In genomic region chr6:89080281-89081128, GRCh38 we compare ENCODE assay signal across 1 cellular context.
TF ChIP-seq lines count a peak whose summit lies in the region.

TSS of gene PNRC1 (plus strand) at chr6:89080751. CDS start at chr6:89080895, 144 bp downstream.

TF ChIP-seq in HEK293, 187 proteins besides CTCF, POLR2A, EP300 and RAD21 (continued from another document and continues in another):
- TF ChIP-seq ZFP37 (tag by site-specific recombination; IDR thresholded peaks at IDR 0.05) (peak; percentile 86; the same call in 1 of the 2 replicates), ZBTB7A (tag by site-specific recombination; IDR thresholded peaks at IDR 0.05; ENCODE audit: low read depth) (peak; percentile 49; the same call in 1 of the 2 replicates), KLF10 (tag by site-specific recombination; IDR thresholded peaks at IDR 0.05) (peak; percentile 91), ZNF311 (tag by site-specific recombination; IDR thresholded peaks at IDR 0.05; ENCODE audit: borderline replicate concordance) (no peak), ZBTB48 (tag by site-specific recombination; IDR thresholded peaks at IDR 0.05) (peak; percentile 53; the same call in 1 of the 2 replicates), KLF7 (tag by site-specific recombination; IDR thresholded peaks at IDR 0.05; ENCODE audit: borderline replicate concordance) (peak; percentile 68; the same call in 1 of the 2 replicates), ZNF266 (tag by site-specific recombination; IDR thresholded peaks at IDR 0.05; ENCODE audit: low read depth) (no peak), GLI4 (tag by site-specific recombination; IDR thresholded peaks at IDR 0.05) (peak; percentile 56), ZNF433 (tag by site-specific recombination; IDR thresholded peaks at IDR 0.05; ENCODE audit: low read depth) (no peak), ZNF623 (tag by site-specific recombination; IDR thresholded peaks at IDR 0.05) (no peak; the same call in 1 of the 2 replicates), ZBTB10 (tag by site-specific recombination; IDR thresholded peaks at IDR 0.05) (peak; percentile 54; the same call in 1 of the 2 replicates), ZIC2 (tag by site-specific recombination; IDR thresholded peaks at IDR 0.05) (peak; percentile 26), SALL2 (tag by site-specific recombination; IDR thresholded peaks at IDR 0.05; ENCODE audit: borderline replicate concordance) (no peak), ZNF544 (tag by site-specific recombination; IDR thresholded peaks at IDR 0.05) (no peak), ZNF175 (tag by site-specific recombination; IDR thresholded peaks at IDR 0.05) (no peak), ZNF121 (tag by site-specific recombination; IDR thresholded peaks at IDR 0.05) (peak; percentile 25; the same call in 1 of the 2 replicates), EGR2 (tag by site-specific recombination; IDR thresholded peaks at IDR 0.05; ENCODE audit: low read depth) (peak; percentile 78), ZNF394 (tag by site-specific recombination; IDR thresholded peaks at IDR 0.05; ENCODE audit: borderline replicate concordance) (peak; percentile 77), ZNF350 (tag by site-specific recombination; IDR thresholded peaks at IDR 0.05) (no peak), ZNF341 (tag by site-specific recombination; IDR thresholded peaks at IDR 0.05; ENCODE audit: low read depth) (peak; percentile 93), ZNF660 (tag by site-specific recombination; IDR thresholded peaks at IDR 0.05) (peak; percentile 14; the same call in 1 of the 2 replicates), ZNF366 (tag by site-specific recombination; conservative IDR thresholded peaks at IDR 0.05) (peak; percentile 82), GLIS2 (tag by site-specific recombination; IDR thresholded peaks at IDR 0.05) (peak; percentile 88), ZNF776 (tag by site-specific recombination; IDR thresholded peaks at IDR 0.05; ENCODE audit: borderline replicate concordance) (no peak), KLF9 (tag by site-specific recombination; IDR thresholded peaks at IDR 0.05; ENCODE audit: low read depth) (peak; percentile 85), PRDM1 (tag by site-specific recombination; IDR thresholded peaks at IDR 0.05) (peak; percentile 72), ATF2 (tag by site-specific recombination; IDR thresholded peaks at IDR 0.05; ENCODE audit: low read depth) (no peak), ZNF37A (tag by site-specific recombination; IDR thresholded peaks at IDR 0.05) (peak; percentile 85), ZNF324 (tag by site-specific recombination; IDR thresholded peaks at IDR 0.05) (no peak), ZNF677 (tag by site-specific recombination; IDR thresholded peaks at IDR 0.05) (no peak), ZNF391 (tag by site-specific recombination; IDR thresholded peaks at IDR 0.05; ENCODE audit: borderline replicate concordance, low read depth) (peak; percentile 89; the same call in 1 of the 2 replicates), GLIS1 (tag by site-specific recombination; IDR thresholded peaks at IDR 0.05) (peak; percentile 32), SCRT2 (tag by site-specific recombination; IDR thresholded peaks at IDR 0.05) (peak; percentile 97), KLF16 (tag by site-specific recombination; IDR thresholded peaks at IDR 0.05) (peak; percentile 91), ZNF555 (tag by site-specific recombination; conservative IDR thresholded peaks at IDR 0.05) (no peak), ZNF654 (tag by site-specific recombination; IDR thresholded peaks at IDR 0.05; ENCODE audit: low read depth) (no peak), REPIN1 (tag by site-specific recombination; IDR thresholded peaks at IDR 0.05; ENCODE audit: low read depth) (peak; percentile 92), ZNF223 (tag by site-specific recombination; IDR thresholded peaks at IDR 0.05) (no peak), KLF17 (tag by site-specific recombination; IDR thresholded peaks at IDR 0.05) (peak; percentile 47; the same call in 1 of the 2 replicates), ZBTB11 (tag by site-specific recombination; conservative IDR thresholded peaks at IDR 0.05; ENCODE audit: low read depth) (peak; percentile 28; the same call in 1 of the 2 replicates)
- TF ChIP-seq, protein P1, sequence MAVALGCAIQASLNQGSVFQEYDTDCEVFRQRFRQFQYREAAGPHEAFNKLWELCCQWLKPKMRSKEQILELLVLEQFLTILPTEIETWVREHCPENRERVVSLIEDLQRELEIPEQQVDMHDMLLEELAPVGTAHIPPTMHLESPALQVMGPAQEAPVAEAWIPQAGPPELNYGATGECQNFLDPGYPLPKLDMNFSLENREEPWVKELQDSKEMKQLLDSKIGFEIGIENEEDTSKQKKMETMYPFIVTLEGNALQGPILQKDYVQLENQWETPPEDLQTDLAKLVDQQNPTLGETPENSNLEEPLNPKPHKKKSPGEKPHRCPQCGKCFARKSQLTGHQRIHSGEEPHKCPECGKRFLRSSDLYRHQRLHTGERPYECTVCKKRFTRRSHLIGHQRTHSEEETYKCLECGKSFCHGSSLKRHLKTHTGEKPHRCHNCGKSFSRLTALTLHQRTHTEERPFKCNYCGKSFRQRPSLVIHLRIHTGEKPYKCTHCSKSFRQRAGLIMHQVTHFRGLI (tag by site-specific recombination; IDR thresholded peaks at IDR 0.05) = peak; percentile 68; the same call in 1 of the 2 replicates
- TF ChIP-seq, protein P2, sequence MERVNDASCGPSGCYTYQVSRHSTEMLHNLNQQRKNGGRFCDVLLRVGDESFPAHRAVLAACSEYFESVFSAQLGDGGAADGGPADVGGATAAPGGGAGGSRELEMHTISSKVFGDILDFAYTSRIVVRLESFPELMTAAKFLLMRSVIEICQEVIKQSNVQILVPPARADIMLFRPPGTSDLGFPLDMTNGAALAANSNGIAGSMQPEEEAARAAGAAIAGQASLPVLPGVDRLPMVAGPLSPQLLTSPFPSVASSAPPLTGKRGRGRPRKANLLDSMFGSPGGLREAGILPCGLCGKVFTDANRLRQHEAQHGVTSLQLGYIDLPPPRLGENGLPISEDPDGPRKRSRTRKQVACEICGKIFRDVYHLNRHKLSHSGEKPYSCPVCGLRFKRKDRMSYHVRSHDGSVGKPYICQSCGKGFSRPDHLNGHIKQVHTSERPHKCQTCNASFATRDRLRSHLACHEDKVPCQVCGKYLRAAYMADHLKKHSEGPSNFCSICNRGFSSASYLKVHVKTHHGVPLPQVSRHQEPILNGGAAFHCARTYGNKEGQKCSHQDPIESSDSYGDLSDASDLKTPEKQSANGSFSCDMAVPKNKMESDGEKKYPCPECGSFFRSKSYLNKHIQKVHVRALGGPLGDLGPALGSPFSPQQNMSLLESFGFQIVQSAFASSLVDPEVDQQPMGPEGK (tag by site-specific recombination; IDR thresholded peaks at IDR 0.05) = peak; percentile 73
- TF ChIP-seq, protein P3, sequence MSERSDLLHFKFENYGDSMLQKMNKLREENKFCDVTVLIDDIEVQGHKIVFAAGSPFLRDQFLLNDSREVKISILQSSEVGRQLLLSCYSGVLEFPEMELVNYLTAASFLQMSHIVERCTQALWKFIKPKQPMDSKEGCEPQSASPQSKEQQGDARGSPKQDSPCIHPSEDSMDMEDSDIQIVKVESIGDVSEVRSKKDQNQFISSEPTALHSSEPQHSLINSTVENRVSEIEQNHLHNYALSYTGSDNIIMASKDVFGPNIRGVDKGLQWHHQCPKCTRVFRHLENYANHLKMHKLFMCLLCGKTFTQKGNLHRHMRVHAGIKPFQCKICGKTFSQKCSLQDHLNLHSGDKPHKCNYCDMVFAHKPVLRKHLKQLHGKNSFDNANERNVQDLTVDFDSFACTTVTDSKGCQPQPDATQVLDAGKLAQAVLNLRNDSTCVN (tag by site-specific recombination; optimal IDR thresholded peaks at IDR 0.05) = peak; percentile 50
- TF ChIP-seq, protein P4, sequence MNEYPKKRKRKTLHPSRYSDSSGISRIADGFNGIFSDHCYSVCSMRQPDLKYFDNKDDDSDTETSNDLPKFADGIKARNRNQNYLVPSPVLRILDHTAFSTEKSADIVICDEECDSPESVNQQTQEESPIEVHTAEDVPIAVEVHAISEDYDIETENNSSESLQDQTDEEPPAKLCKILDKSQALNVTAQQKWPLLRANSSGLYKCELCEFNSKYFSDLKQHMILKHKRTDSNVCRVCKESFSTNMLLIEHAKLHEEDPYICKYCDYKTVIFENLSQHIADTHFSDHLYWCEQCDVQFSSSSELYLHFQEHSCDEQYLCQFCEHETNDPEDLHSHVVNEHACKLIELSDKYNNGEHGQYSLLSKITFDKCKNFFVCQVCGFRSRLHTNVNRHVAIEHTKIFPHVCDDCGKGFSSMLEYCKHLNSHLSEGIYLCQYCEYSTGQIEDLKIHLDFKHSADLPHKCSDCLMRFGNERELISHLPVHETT (tag by site-specific recombination; IDR thresholded peaks at IDR 0.05) = 0 out of 2 replicates have a peak, but pooled peaks have one; percentile 16
- TF ChIP-seq, protein P5, sequence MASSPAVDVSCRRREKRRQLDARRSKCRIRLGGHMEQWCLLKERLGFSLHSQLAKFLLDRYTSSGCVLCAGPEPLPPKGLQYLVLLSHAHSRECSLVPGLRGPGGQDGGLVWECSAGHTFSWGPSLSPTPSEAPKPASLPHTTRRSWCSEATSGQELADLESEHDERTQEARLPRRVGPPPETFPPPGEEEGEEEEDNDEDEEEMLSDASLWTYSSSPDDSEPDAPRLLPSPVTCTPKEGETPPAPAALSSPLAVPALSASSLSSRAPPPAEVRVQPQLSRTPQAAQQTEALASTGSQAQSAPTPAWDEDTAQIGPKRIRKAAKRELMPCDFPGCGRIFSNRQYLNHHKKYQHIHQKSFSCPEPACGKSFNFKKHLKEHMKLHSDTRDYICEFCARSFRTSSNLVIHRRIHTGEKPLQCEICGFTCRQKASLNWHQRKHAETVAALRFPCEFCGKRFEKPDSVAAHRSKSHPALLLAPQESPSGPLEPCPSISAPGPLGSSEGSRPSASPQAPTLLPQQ (tag by site-specific recombination; IDR thresholded peaks at IDR 0.05) = peak; percentile 65; the same call in 1 of the 2 replicates
- TF ChIP-seq, protein P6, sequence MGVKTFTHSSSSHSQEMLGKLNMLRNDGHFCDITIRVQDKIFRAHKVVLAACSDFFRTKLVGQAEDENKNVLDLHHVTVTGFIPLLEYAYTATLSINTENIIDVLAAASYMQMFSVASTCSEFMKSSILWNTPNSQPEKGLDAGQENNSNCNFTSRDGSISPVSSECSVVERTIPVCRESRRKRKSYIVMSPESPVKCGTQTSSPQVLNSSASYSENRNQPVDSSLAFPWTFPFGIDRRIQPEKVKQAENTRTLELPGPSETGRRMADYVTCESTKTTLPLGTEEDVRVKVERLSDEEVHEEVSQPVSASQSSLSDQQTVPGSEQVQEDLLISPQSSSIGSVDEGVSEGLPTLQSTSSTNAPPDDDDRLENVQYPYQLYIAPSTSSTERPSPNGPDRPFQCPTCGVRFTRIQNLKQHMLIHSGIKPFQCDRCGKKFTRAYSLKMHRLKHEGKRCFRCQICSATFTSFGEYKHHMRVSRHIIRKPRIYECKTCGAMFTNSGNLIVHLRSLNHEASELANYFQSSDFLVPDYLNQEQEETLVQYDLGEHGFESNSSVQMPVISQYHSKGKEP (tag by site-specific recombination; IDR thresholded peaks at IDR 0.05) = no peak
